8 cellular contexts compared by ENCODE assay signal in the genomic region with DNA sequence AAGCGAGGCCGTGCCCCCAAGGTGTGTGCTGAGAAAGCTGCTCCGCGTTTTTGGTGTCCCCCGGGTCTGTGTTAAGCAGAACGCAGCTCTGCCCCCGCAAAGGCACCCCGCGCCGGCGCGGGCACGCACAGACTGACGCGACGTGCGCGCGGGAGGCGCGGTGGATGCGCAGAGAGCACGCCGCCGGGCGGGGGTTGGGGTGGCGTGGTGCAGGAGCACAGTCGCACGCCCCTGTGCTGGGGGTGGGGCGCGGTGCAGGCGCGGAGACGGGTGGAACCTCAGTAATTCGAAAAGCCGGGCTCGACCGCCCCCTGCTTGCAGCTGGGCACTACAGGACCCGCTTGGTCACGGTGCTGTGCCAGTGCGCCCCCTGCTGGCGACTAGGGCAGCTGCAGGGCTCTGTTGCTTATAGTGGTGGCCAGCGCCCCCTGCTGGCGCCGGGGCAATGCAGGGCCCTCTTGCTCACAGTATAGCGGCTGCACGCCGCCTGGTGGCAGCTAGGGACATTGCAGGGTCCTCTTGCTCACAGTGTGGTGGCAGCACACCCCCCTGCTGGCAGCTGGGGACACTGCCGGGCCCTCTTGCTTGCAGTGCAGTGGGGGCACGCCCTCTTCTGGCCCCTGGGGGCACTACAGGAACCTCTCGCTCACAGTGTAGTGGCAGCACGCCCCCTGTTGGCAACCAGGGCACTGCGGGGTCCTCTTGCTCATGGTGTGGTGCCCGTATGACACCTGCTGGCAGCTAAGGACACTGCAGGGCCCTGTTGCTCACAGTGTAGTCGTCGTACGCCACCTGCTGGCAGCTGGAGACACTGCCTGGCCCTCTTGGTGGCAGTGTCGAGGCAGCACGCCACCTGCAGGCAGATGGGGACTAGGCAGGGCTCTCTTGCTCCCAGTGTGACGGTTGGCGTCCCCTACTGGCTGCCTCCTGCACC.
A peak's percentile ranks its signal among the peaks of the same experiment; 100 is the strongest.
DNase-seq lines count a peak whose midpoint lies in the region; ATAC-seq and TF ChIP-seq lines count a peak whose summit lies in the region.
"Not testable (repeated sequence)": the region's sequence is repeated elsewhere in the genome, so short reads cannot be mapped to it uniquely, and the experiment has no call there.

No MANE protein-coding gene starts in this region.

- ATAC-seq in CD4-positive, CD25-positive, alpha-beta regulatory T cell (ENCODE audit: low read depth in 2 of 2): peak; percentile 67 to 80
- ATAC-seq in GM19328 (IDR thresholded peaks at IDR 0.05; ENCODE audit: unreplicated experiment) (peak; percentile 95), HG03045 (IDR thresholded peaks at IDR 0.05; ENCODE audit: unreplicated experiment) (peak; percentile 93)

- not testable (repeated sequence) for H3K36me3 Mint-ChIP-seq in CD4-positive, CD25-positive, alpha-beta regulatory T cell; immature natural killer cell

- intact Hi-C loops in adrenal gland (cut with DNase I): not testable (repeated sequence)

- peak; percentile 31 to 86 (median 38) for DNase-seq in CD4-positive, CD25-positive, alpha-beta regulatory T cell
- DNase-seq in NCI-H2029 treated with DMSO at 0.1 percent for 48 hours (lab: John Stamatoyannopoulos, UW) (peak; percentile 27), WERI-Rb-1 (peak; percentile 94), adrenal gland (peak; percentile 27 to 77 (median 61)), immature natural killer cell (peak; percentile 35 to 55 (median 45))
- DNase-seq in stimulated activated CD4-positive, alpha-beta T cell treated with anti-CD3 and anti-CD28 coated beads, Interleukin-1b, Interleukin-23, amount 100 ng/mL, for 1 hour (ENCODE audit: low read depth in 2 of 2): peak; percentile 15 to 45

- H3K27ac Mint-ChIP-seq in CD4-positive, CD25-positive, alpha-beta regulatory T cell; immature natural killer cell: not testable (repeated sequence)

- H3K27me3 ChIP-seq in CD4-positive, CD25-positive, alpha-beta regulatory T cell (ENCODE audit: control insufficient read depth, insufficient read depth, low read length); WERI-Rb-1 (ENCODE audit: insufficient read depth, low read depth, severe bottlenecking); adrenal gland: not testable (repeated sequence)

- H3K27ac ChIP-seq in CD4-positive, CD25-positive, alpha-beta regulatory T cell (ENCODE audit: insufficient read depth, low read length, poor library complexity, severe bottlenecking); WERI-Rb-1; adrenal gland: not testable (repeated sequence)

- H3K4me3 ChIP-seq in CD4-positive, CD25-positive, alpha-beta regulatory T cell (ENCODE audit: low read depth, low read length); WERI-Rb-1 (ENCODE audit: low read depth, low read length); adrenal gland: not testable (repeated sequence)

- H3K36me3 ChIP-seq in CD4-positive, CD25-positive, alpha-beta regulatory T cell (ENCODE audit: control insufficient read depth, insufficient read depth, low read length); WERI-Rb-1; adrenal gland (replicated peaks in 1 of 2): not testable (repeated sequence)

- WGBS in adrenal gland, 4 donors: 83 to 87% (median 83%) methylated on average over 48 to 61 of the region's 61 CpGs

- H3K9me3 ChIP-seq in CD4-positive, CD25-positive, alpha-beta regulatory T cell (ENCODE audit: control insufficient read depth in 2 of 2, low read length in 2 of 2); adrenal gland (replicated peaks in 1 of 3): not testable (repeated sequence)
- peaks cover 10% of the 10 kb centered on the region for H3K9me3 ChIP-seq in WERI-Rb-1 (ENCODE audit: severe bottlenecking)

- not testable (repeated sequence) for H3K4me1 ChIP-seq in CD4-positive, CD25-positive, alpha-beta regulatory T cell (ENCODE audit: control insufficient read depth, insufficient read depth, low read length, poor library complexity, severe bottlenecking); adrenal gland (replicated peaks in 1 of 2)

- not testable (repeated sequence) for H3K27me3 Mint-ChIP-seq in CD4-positive, CD25-positive, alpha-beta regulatory T cell
- H3K27me3 Mint-ChIP-seq in immature natural killer cell (ENCODE audit: low read depth in 3 of 3): peaks cover 3 to 18% (median 6%) of the 10 kb centered on the region in 3 donors

- TF ChIP-seq CTCF in WERI-Rb-1 (IDR thresholded peaks at IDR 0.05; ENCODE audit: low read depth, low read length) (peak; percentile 79), adrenal gland (IDR thresholded peaks at IDR 0.05) (peak in 5 of 6 experiments; percentile 18 to 67 (median 43))

- not testable (repeated sequence) for H3K4me1 Mint-ChIP-seq in CD4-positive, CD25-positive, alpha-beta regulatory T cell; immature natural killer cell

- not testable (repeated sequence) for H3K9me3 Mint-ChIP-seq in CD4-positive, CD25-positive, alpha-beta regulatory T cell; immature natural killer cell

- TF ChIP-seq POLR2A in adrenal gland (IDR thresholded peaks at IDR 0.05): not testable (repeated sequence)

- H3K4me3 Mint-ChIP-seq in CD4-positive, CD25-positive, alpha-beta regulatory T cell; immature natural killer cell: not testable (repeated sequence)

Comparison
In these comparisons a context has a peak if more than half of its experiments do, and no peak if none do; other contexts are left out.
1. DNase-seq: peak in every context shown above with its lines; median percentile 94 in WERI-Rb-1; 61 in adrenal gland; 45 in immature natural killer cell; 38 in CD4-positive, CD25-positive, alpha-beta regulatory T cell; 30 in stimulated activated CD4-positive, alpha-beta T cell treated with anti-CD3 and anti-CD28 coated beads, Interleukin-1b, Interleukin-23, amount 100 ng/mL, for 1 hour; 27 in NCI-H2029 treated with DMSO at 0.1 percent for 48 hours.